Comparison of ENCODE assay signal across 8 cellular contexts in genomic region chr9:110256392-110257096, GRCh38. TPM values are rescaled to one million over a fixed set of nuclear protein-coding genes. Genes with fewer than 3 reads are reported as not detected.
A peak's percentile ranks its signal among the peaks of the same experiment; 100 is the strongest.
DNase-seq lines count a peak whose midpoint lies in the region; TF ChIP-seq lines count a peak whose summit lies in the region.

Gene TXN, minus strand, starts transcription at chr9:110256507. Its CDS starts 72 bp downstream, at chr9:110256435.

- H3K23ac ChIP-seq in H9 (ENCODE audit: insufficient read length, low read depth, low read length) = no peak within 1 kb of the TSS

- H3K9me3 Mint-ChIP-seq in H9 = peaks cover 0 to 2% of the 10 kb centered on the region in 2 experiments; a peak in 1 of 5 replicates

- H4K5ac ChIP-seq in H9 (ENCODE audit: insufficient read length, low read depth, low read length) = no peak within 1 kb of the TSS

- H3K27me3 ChIP-seq in H9 (ENCODE audit: insufficient read depth, low read length) (no peaks in the 10 kb centered on the region), neuron (ENCODE audit: insufficient read depth, low read length) (no peaks in the 10 kb centered on the region), subcutaneous abdominal adipose tissue (ENCODE audit: control insufficient read depth in 5 of 5, insufficient read depth in 4 of 5, low read length in 5 of 5) (no peaks in the 10 kb centered on the region)

- H3K14ac ChIP-seq in H9 (ENCODE audit: insufficient read depth, low read length) = peak within 1 kb of the TSS; percentile 87

- no peak within 1 kb of the TSS for H2BK20ac ChIP-seq in H9 (ENCODE audit: low read depth, low read length, poor library complexity, severe bottlenecking)

- no peaks in the 10 kb centered on the region for H3K9me3 ChIP-seq in H9 (ENCODE audit: control insufficient read depth, low read depth, low read length)
- no peaks in the 10 kb centered on the region for H3K9me3 ChIP-seq in neuron (ENCODE audit: low read length)
- no peaks in the 10 kb centered on the region for H3K9me3 ChIP-seq in subcutaneous abdominal adipose tissue (ENCODE audit: control insufficient read depth in 5 of 5, low read length in 5 of 5)

- H2AK5ac ChIP-seq in H9 (ENCODE audit: insufficient read length, low read length) = no peak within 1 kb of the TSS

- H3K18ac ChIP-seq in H9 (ENCODE audit: insufficient read length, low read depth, low read length) = peak within 1 kb of the TSS; percentile 63

- no peaks in the 10 kb centered on the region for H3K79me1 ChIP-seq in H9 (ENCODE audit: insufficient read depth, low read depth, low read length, poor library complexity, severe bottlenecking)

- H2AFZ ChIP-seq in H9 (ENCODE audit: low read length) = peak within 1 kb of the TSS; percentile 23
- H2AFZ ChIP-seq in neuron (ENCODE audit: low read depth, low read length) = peak within 1 kb of the TSS; percentile 93

- H3K36me3 ChIP-seq in neuron (ENCODE audit: insufficient read depth, low read length) (no peaks in the 10 kb centered on the region), subcutaneous abdominal adipose tissue (ENCODE audit: control insufficient read depth in 5 of 5, insufficient read depth in 5 of 5, low read length in 5 of 5) (no peaks in the 10 kb centered on the region)

- no peak within 1 kb of the TSS for H3K56ac ChIP-seq in H9 (ENCODE audit: insufficient read length, low read depth, low read length)

- no peak within 1 kb of the TSS for H3T11ph ChIP-seq in H9 (ENCODE audit: low read length)

- no peak within 1 kb of the TSS for H3K27ac ChIP-seq in H9 (ENCODE audit: insufficient read length, low read depth, low read length)
- H3K27ac ChIP-seq in subcutaneous abdominal adipose tissue (ENCODE audit: low read depth, low read length) = peak within 1 kb of the TSS; percentile 68

- H2BK12ac ChIP-seq in H9 (ENCODE audit: insufficient read length, low read depth, low read length) = no peak within 1 kb of the TSS

- no peak within 1 kb of the TSS for H2BK120ac ChIP-seq in H9 (ENCODE audit: low read depth, low read length, poor library complexity, severe bottlenecking)

- no peak within 1 kb of the TSS for H4K8ac ChIP-seq in H9 (replicated peaks; ENCODE audit: insufficient read length, low read depth, low read length)

- H3K4me1 ChIP-seq in H9 (ENCODE audit: insufficient read depth, low read length) (peaks cover 9% of the 10 kb centered on the region), neuron (ENCODE audit: insufficient read depth, low read length) (peaks cover 21% of the 10 kb centered on the region), subcutaneous abdominal adipose tissue (ENCODE audit: control insufficient read depth in 5 of 5, insufficient read depth in 5 of 5, low read length in 5 of 5) (peaks cover 0 to 41% (median 31%) of the 10 kb centered on the region in 5 donors)

- no peak within 1 kb of the TSS for H3K4ac ChIP-seq in H9 (ENCODE audit: low read depth, low read length)

- H3K4me3 ChIP-seq in foreskin fibroblast (ENCODE audit: low read depth in 1 of 2, low read length in 2 of 2) (peak within 1 kb of the TSS; percentile 54 to 85), neuron (ENCODE audit: low read length) (peak within 1 kb of the TSS; percentile 89), subcutaneous abdominal adipose tissue (ENCODE audit: low read depth in 1 of 5, low read length in 5 of 5) (peak within 1 kb of the TSS; percentile 79 to 99 (median 97))

- peak within 1 kb of the TSS; percentile 92 to 93 for H3K4me3 Mint-ChIP-seq in H9

- DNase-seq in G401 (ENCODE audit: low spot score) (peak; percentile 89), H9 (peak; percentile 82), M059J (ENCODE audit: low read depth) (peak; percentile 94), SIG-M5 treated with dmso at 0.1 percent for 504 hours (lab: John Stamatoyannopoulos, UW; ENCODE audit: unreplicated experiment) (peak; percentile 89), activated gamma-delta T cell treated with Interleukin-2 at 50 U/mL for 16 hours (peak; percentile 74), foreskin fibroblast (peak; percentile 88 to 96)

- no peaks in the 10 kb centered on the region for H4K20me1 ChIP-seq in H9 (ENCODE audit: control insufficient read depth, insufficient read depth, insufficient read length)

- in situ Hi-C loops in G401 (cut with HindIII; ENCODE audit: low sequenced_read_pairs) = no loop called here

- WGBS in H9 (ENCODE audit: extremely low coverage, insufficient read length, low lambda C conversion rate) = no CpG with 5 or more reads among the region's 64 CpGs

- peak within 1 kb of the TSS; percentile 90 for H3K4me2 ChIP-seq in H9 (ENCODE audit: insufficient read depth, insufficient read length, low read length)

- H3K27ac Mint-ChIP-seq in H9 = peak within 1 kb of the TSS; percentile 89 to 98 (median 94)

- peaks cover 33 to 42% of the 10 kb centered on the region in 2 experiments for H3K4me1 Mint-ChIP-seq in H9

- TF ChIP-seq CTCF in H9 (conservative IDR thresholded peaks at IDR 0.05) = no peak
- no peak for TF ChIP-seq CTCF in foreskin fibroblast (IDR thresholded peaks at IDR 0.05; ENCODE audit: low read depth, low read length)

- peak within 1 kb of the TSS; percentile 73 for H3K9ac ChIP-seq in H9 (ENCODE audit: extremely low read depth, insufficient read length, low read length)
- peak within 1 kb of the TSS; percentile 60 to 97 (median 92) for H3K9ac ChIP-seq in subcutaneous abdominal adipose tissue (ENCODE audit: low read length in 5 of 5)

- peaks cover 2 to 4% (median 4%) of the 10 kb centered on the region in 3 experiments; a peak in 3 of 7 replicates for H3K36me3 Mint-ChIP-seq in H9 (ENCODE audit: insufficient read depth in 1 of 3, low read depth in 3 of 3)

- peaks cover 4% of the 10 kb centered on the region for H3K23me2 ChIP-seq in H9 (ENCODE audit: insufficient read length, low read depth, low read length, poor library complexity, severe bottlenecking)

- no peak within 1 kb of the TSS for H2BK15ac ChIP-seq in H9 (ENCODE audit: low read depth, low read length)

- H3K27me3 Mint-ChIP-seq in H9 (ENCODE audit: low read depth) = 0 out of 2 replicates have a peak, but pooled peaks cover 2% of the 10 kb centered on the region

- peaks cover 29% of the 10 kb centered on the region; the same call in 1 of the 2 replicates for H3K79me2 ChIP-seq in H9 (ENCODE audit: insufficient read depth, low read length)

- no peak within 1 kb of the TSS for H2BK5ac ChIP-seq in H9 (ENCODE audit: insufficient read length, low read length)

- no peak within 1 kb of the TSS for H4K91ac ChIP-seq in H9 (ENCODE audit: insufficient read length, low read depth, low read length)

RNA-seq across cellular contexts. Expression of gene TXN, which starts in this region (rescaled TPM):
- 323 and 340 TPM in 2 replicates for total RNA-seq in G401 (2014; rRNA removed; shearing (Covaris generic))
- total RNA-seq in H9 (2021) = 280 and 282 TPM in 2 replicates
- 534 and 687 TPM in 2 replicates for total RNA-seq in M059J (2014; rRNA removed; shearing (Covaris generic))
